Comparison of ENCODE assay signal across 1 cellular context in genomic region chr2:55779459-55780421, GRCh38.
A peak's percentile ranks its signal among the peaks of the same experiment; 100 is the strongest.
TF ChIP-seq lines count a peak whose summit lies in the region.

No MANE protein-coding gene starts in this region.

TF ChIP-seq in HCT116, 20 proteins besides CTCF, POLR2A, EP300 and RAD21 (continued from another document):
- no peak for TF ChIP-seq ZBTB33 (IDR thresholded peaks at IDR 0.05; ENCODE audit: extremely low read depth, insufficient replicate concordance, low read length)
- no peak for TF ChIP-seq ZNF274 (IDR thresholded peaks at IDR 0.05; ENCODE audit: low read depth, low read length)
- peak; percentile 61 for TF ChIP-seq SP1 (IDR thresholded peaks at IDR 0.05; ENCODE audit: low read depth)
- peak; percentile 39 for TF ChIP-seq YY1 (IDR thresholded peaks at IDR 0.05; ENCODE audit: extremely low read depth, insufficient replicate concordance, low read depth, low read length)
- no peak for TF ChIP-seq POLR2AphosphoS5 (IDR thresholded peaks at IDR 0.05; ENCODE audit: low read depth, low read length)
- no peak for TF ChIP-seq EGR1 (IDR thresholded peaks at IDR 0.05; ENCODE audit: low read depth)
- TF ChIP-seq FOSL1 (IDR thresholded peaks at IDR 0.05; ENCODE audit: low read depth) = peak; percentile 87
- TF ChIP-seq EZH2 (IDR thresholded peaks at IDR 0.05) = no peak
- peak; percentile 77 for TF ChIP-seq SIN3A (IDR thresholded peaks at IDR 0.05; ENCODE audit: low read depth)
